8 cellular contexts compared by ENCODE assay signal in genomic region chrX:38260231-38260630, GRCh38. TPM values are rescaled to one million over a fixed set of nuclear protein-coding genes. Genes with fewer than 3 reads are reported as not detected.
A peak's percentile ranks its signal among the peaks of the same experiment; 100 is the strongest.
DNase-seq lines count a peak whose midpoint lies in the region; ATAC-seq and TF ChIP-seq lines count a peak whose summit lies in the region.

No MANE protein-coding gene starts in this region.

- H3K36me3 Mint-ChIP-seq in HFFc6 (ENCODE audit: low read depth) = no peaks in the 10 kb centered on the region

- no peaks in the 10 kb centered on the region for H3K27me3 Mint-ChIP-seq in HFFc6 (ENCODE audit: insufficient read depth)

- no peak overlapping the region for H3K27ac Mint-ChIP-seq in HFFc6

- intact Hi-C loops in left colon (cut with DNase I, micrococcal nuclease) (no loop called here), posterior vena cava (cut with DNase I) (no loop called here)

- TF ChIP-seq CTCF in HFFc6 (IDR thresholded peaks at IDR 0.05) = peak; percentile 66

- ATAC-seq in left colon (peak; percentile 79), GM18870 (IDR thresholded peaks at IDR 0.05; ENCODE audit: unreplicated experiment) (no peak), HG03457 (IDR thresholded peaks at IDR 0.05; ENCODE audit: unreplicated experiment) (no peak)

- H3K4me3 Mint-ChIP-seq in HFFc6 = no peak overlapping the region

- H3K4me1 Mint-ChIP-seq in HFFc6 (ENCODE audit: low read depth) = peaks cover 30% of the 10 kb centered on the region

- DNase-seq in EH (ENCODE audit: low read depth) = peak; percentile 38
- no peak for DNase-seq in HFFc6
- peak; percentile 27 for DNase-seq in RKO (ENCODE audit: low spot score)
- DNase-seq in left colon = no peak
- DNase-seq in cerebellar nuclear complex (lab: John Stamatoyannopoulos, UW) = no peak
- DNase-seq in posterior vena cava (ENCODE audit: low spot score) = no peak

- H3K9me3 Mint-ChIP-seq in HFFc6 = no peaks in the 10 kb centered on the region

RNA-seq across cellular contexts. Expression of gene SRPX, which starts 39.6 kb away (rescaled TPM):
- 10 to 100 TPM; 10.6 to 47.2 (median 42.4) TPM for total RNA-seq in HFFc6 (2021; fragmentation: NEBNext Ultra II Directional; extraction: Animal tissue kit (Norgen Biotek cat#: 25700))
- total RNA-seq in left colon = 10 to 100 TPM; 11.9 to 26.0 TPM
- total RNA-seq in posterior vena cava = 100 to 1,000 TPM; 228 to 294 TPM

Comparison
In these comparisons a context has a peak if more than half of its experiments do, and no peak if none do; other contexts are left out.
1. DNase-seq: peak in EH (single experiment) and RKO (single experiment); none in HFFc6 (single experiment), left colon (0 of 2), cerebellar nuclear complex (0 of 2) and posterior vena cava (single experiment).
2. RNA of gene SRPX, which starts 39.6 kb away (total RNA-seq): 228 to 294 TPM in posterior vena cava; 10.6 to 47.2 TPM in HFFc6 and 11.9 to 26.0 TPM in left colon; every median in the first group is over 4 times any median in the second.